ENCODE assay signal across 17 cellular contexts in genomic region chr5:30693326-30693725, GRCh38.
DNase-seq lines count a peak whose midpoint lies in the region; ATAC-seq and TF ChIP-seq lines count a peak whose summit lies in the region.
"Had no signal": no experiment of that assay in that cellular context is flagged by ENCODE, and none has a peak within 500 bp of the region (broad histone marks: within the 10 kb centered on the region; RNA-seq: fewer than 3 reads in every experiment).

No MANE protein-coding gene starts in this region.

- DNase-seq in NCI-H2081 (lab: John Stamatoyannopoulos, UW): peak; percentile 23 to 39
- DNase-seq in NCI-H2081 treated with DMSO at 0.1 percent for 48 hours (lab: John Stamatoyannopoulos, UW): no peak
- DNase-seq in NCI-H146 (lab: John Stamatoyannopoulos, UW): peak; percentile 12
- DNase-seq in SHP77 treated with DMSO at 0.1 percent for 48 hours (lab: John Stamatoyannopoulos, UW): peak; percentile 84
- no peak for DNase-seq in DMS79 (lab: John Stamatoyannopoulos, UW)
- no peak for DNase-seq in NCI-H748 (lab: John Stamatoyannopoulos, UW; ENCODE audit: unreplicated experiment)
- DNase-seq: ACHN; CD4-positive, alpha-beta memory T cell; GDM1; GM23248; KG1; NCI-H187; NCI-H69; SIG-M5 had no signal

- no peak for TF ChIP-seq POLR2A in GM18505 (IDR thresholded peaks at IDR 0.05; ENCODE audit: borderline replicate concordance, extremely low read depth, insufficient read depth, insufficient read length)

- ATAC-seq in GM19452 (IDR thresholded peaks at IDR 0.05; ENCODE audit: unreplicated experiment): no peak
- ATAC-seq in GM18505 (IDR thresholded peaks at IDR 0.05; ENCODE audit: unreplicated experiment): no peak
- ATAC-seq: HCT116 had no signal

Comparison
In these comparisons a context has a peak if more than half of its experiments do, and no peak if none do; other contexts are left out.
1. DNase-seq: peak in NCI-H2081 (2 of 2), NCI-H146 (single experiment) and SHP77 treated with DMSO at 0.1 percent for 48 hours (single experiment); none in NCI-H2081 treated with DMSO at 0.1 percent for 48 hours (single experiment), DMS79 (single experiment) and NCI-H748 (single experiment).